1 cellular context compared by ENCODE assay signal in the genomic region with DNA sequence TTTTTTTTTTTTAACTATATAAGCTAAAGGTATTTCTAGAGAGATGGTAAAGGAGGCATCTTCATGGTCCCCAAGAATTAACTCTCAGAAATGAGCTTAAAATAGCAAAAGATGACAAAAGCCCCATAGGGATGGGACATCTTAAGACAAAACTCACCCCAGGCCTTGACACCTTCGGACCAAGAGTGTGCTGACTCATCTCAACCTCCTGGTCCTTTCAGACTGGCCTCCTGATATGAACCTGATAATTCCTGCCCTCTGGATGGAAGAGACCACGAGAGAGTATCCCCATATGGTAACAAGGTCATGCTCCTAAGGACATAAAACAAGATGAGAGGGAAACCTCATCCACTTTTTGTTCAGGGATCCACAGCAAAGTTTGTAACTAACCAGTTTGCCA.
TF ChIP-seq lines count a peak whose summit lies in the region.

No MANE protein-coding gene starts in this region.

TF ChIP-seq in K562, 482 proteins besides CTCF, POLR2A, EP300 and RAD21:
- TF ChIP-seq ZNF316 (IDR thresholded peaks at IDR 0.05), result peak; percentile 82
- TF ChIP-seq RCOR1 (IDR thresholded peaks at IDR 0.05; ENCODE audit: borderline replicate concordance in 1 of 2, low read depth in 2 of 2, low read length in 2 of 2), result 0 out of 4 replicates have a peak, but pooled peaks of 1 of the 2 experiments have one; percentile 4
- TF ChIP-seq JUND (IDR thresholded peaks at IDR 0.05; ENCODE audit: borderline replicate concordance, low read depth, low read length), result peak; percentile 45; the same call in 1 of the 2 replicates
- TF ChIP-seq JUND (tag; IDR thresholded peaks at IDR 0.05; ENCODE audit: borderline replicate concordance, low read depth, low read length), result peak; percentile 32; the same call in 1 of the 3 replicates
- TF ChIP-seq NFE2 (IDR thresholded peaks at IDR 0.05; ENCODE audit: low read depth), result peak; percentile 86
- TF ChIP-seq, protein P1, sequence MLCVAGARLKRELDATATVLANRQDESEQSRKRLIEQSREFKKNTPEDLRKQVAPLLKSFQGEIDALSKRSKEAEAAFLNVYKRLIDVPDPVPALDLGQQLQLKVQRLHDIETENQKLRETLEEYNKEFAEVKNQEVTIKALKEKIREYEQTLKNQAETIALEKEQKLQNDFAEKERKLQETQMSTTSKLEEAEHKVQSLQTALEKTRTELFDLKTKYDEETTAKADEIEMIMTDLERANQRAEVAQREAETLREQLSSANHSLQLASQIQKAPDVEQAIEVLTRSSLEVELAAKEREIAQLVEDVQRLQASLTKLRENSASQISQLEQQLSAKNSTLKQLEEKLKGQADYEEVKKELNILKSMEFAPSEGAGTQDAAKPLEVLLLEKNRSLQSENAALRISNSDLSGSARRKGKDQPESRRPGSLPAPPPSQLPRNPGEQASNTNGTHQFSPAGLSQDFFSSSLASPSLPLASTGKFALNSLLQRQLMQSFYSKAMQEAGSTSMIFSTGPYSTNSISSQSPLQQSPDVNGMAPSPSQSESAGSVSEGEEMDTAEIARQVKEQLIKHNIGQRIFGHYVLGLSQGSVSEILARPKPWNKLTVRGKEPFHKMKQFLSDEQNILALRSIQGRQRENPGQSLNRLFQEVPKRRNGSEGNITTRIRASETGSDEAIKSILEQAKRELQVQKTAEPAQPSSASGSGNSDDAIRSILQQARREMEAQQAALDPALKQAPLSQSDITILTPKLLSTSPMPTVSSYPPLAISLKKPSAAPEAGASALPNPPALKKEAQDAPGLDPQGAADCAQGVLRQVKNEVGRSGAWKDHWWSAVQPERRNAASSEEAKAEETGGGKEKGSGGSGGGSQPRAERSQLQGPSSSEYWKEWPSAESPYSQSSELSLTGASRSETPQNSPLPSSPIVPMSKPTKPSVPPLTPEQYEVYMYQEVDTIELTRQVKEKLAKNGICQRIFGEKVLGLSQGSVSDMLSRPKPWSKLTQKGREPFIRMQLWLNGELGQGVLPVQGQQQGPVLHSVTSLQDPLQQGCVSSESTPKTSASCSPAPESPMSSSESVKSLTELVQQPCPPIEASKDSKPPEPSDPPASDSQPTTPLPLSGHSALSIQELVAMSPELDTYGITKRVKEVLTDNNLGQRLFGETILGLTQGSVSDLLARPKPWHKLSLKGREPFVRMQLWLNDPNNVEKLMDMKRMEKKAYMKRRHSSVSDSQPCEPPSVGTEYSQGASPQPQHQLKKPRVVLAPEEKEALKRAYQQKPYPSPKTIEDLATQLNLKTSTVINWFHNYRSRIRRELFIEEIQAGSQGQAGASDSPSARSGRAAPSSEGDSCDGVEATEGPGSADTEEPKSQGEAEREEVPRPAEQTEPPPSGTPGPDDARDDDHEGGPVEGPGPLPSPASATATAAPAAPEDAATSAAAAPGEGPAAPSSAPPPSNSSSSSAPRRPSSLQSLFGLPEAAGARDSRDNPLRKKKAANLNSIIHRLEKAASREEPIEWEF (CRISPR knock-in tag; IDR thresholded peaks at IDR 0.05), result no peak
- TF ChIP-seq ZNF431 (CRISPR knock-in tag; IDR thresholded peaks at IDR 0.05), result no peak
- no peak for TF ChIP-seq THRAP3 (IDR thresholded peaks at IDR 0.05; ENCODE audit: borderline replicate concordance)
- no peak for TF ChIP-seq CREB1 (IDR thresholded peaks at IDR 0.05)
- TF ChIP-seq CREB1 (CRISPR knock-in tag; IDR thresholded peaks at IDR 0.05), result no peak
- TF ChIP-seq MAFF (IDR thresholded peaks at IDR 0.05; ENCODE audit: low read length), result peak; percentile 42; the same call in 1 of the 2 replicates
- TF ChIP-seq ZEB2 (IDR thresholded peaks at IDR 0.05), result no peak
- peak; percentile 62 for TF ChIP-seq MAFG (tag; conservative IDR thresholded peaks at IDR 0.05)
- peak; percentile 89 for TF ChIP-seq L3MBTL2 (IDR thresholded peaks at IDR 0.05)
- TF ChIP-seq C11orf30 (IDR thresholded peaks at IDR 0.05; ENCODE audit: low read depth), result peak; percentile 85
- TF ChIP-seq MAFK (IDR thresholded peaks at IDR 0.05; ENCODE audit: low read length), result peak; percentile 48; the same call in 1 of the 2 replicates
- peak; percentile 42; the same call in 1 of the 2 replicates for TF ChIP-seq CTBP1 (IDR thresholded peaks at IDR 0.05; ENCODE audit: borderline replicate concordance)
- TF ChIP-seq, protein P2, sequence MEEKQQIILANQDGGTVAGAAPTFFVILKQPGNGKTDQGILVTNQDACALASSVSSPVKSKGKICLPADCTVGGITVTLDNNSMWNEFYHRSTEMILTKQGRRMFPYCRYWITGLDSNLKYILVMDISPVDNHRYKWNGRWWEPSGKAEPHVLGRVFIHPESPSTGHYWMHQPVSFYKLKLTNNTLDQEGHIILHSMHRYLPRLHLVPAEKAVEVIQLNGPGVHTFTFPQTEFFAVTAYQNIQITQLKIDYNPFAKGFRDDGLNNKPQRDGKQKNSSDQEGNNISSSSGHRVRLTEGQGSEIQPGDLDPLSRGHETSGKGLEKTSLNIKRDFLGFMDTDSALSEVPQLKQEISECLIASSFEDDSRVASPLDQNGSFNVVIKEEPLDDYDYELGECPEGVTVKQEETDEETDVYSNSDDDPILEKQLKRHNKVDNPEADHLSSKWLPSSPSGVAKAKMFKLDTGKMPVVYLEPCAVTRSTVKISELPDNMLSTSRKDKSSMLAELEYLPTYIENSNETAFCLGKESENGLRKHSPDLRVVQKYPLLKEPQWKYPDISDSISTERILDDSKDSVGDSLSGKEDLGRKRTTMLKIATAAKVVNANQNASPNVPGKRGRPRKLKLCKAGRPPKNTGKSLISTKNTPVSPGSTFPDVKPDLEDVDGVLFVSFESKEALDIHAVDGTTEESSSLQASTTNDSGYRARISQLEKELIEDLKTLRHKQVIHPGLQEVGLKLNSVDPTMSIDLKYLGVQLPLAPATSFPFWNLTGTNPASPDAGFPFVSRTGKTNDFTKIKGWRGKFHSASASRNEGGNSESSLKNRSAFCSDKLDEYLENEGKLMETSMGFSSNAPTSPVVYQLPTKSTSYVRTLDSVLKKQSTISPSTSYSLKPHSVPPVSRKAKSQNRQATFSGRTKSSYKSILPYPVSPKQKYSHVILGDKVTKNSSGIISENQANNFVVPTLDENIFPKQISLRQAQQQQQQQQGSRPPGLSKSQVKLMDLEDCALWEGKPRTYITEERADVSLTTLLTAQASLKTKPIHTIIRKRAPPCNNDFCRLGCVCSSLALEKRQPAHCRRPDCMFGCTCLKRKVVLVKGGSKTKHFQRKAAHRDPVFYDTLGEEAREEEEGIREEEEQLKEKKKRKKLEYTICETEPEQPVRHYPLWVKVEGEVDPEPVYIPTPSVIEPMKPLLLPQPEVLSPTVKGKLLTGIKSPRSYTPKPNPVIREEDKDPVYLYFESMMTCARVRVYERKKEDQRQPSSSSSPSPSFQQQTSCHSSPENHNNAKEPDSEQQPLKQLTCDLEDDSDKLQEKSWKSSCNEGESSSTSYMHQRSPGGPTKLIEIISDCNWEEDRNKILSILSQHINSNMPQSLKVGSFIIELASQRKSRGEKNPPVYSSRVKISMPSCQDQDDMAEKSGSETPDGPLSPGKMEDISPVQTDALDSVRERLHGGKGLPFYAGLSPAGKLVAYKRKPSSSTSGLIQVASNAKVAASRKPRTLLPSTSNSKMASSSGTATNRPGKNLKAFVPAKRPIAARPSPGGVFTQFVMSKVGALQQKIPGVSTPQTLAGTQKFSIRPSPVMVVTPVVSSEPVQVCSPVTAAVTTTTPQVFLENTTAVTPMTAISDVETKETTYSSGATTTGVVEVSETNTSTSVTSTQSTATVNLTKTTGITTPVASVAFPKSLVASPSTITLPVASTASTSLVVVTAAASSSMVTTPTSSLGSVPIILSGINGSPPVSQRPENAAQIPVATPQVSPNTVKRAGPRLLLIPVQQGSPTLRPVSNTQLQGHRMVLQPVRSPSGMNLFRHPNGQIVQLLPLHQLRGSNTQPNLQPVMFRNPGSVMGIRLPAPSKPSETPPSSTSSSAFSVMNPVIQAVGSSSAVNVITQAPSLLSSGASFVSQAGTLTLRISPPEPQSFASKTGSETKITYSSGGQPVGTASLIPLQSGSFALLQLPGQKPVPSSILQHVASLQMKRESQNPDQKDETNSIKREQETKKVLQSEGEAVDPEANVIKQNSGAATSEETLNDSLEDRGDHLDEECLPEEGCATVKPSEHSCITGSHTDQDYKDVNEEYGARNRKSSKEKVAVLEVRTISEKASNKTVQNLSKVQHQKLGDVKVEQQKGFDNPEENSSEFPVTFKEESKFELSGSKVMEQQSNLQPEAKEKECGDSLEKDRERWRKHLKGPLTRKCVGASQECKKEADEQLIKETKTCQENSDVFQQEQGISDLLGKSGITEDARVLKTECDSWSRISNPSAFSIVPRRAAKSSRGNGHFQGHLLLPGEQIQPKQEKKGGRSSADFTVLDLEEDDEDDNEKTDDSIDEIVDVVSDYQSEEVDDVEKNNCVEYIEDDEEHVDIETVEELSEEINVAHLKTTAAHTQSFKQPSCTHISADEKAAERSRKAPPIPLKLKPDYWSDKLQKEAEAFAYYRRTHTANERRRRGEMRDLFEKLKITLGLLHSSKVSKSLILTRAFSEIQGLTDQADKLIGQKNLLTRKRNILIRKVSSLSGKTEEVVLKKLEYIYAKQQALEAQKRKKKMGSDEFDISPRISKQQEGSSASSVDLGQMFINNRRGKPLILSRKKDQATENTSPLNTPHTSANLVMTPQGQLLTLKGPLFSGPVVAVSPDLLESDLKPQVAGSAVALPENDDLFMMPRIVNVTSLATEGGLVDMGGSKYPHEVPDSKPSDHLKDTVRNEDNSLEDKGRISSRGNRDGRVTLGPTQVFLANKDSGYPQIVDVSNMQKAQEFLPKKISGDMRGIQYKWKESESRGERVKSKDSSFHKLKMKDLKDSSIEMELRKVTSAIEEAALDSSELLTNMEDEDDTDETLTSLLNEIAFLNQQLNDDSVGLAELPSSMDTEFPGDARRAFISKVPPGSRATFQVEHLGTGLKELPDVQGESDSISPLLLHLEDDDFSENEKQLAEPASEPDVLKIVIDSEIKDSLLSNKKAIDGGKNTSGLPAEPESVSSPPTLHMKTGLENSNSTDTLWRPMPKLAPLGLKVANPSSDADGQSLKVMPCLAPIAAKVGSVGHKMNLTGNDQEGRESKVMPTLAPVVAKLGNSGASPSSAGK (IDR thresholded peaks at IDR 0.05), result peak; percentile 59
